9 cellular contexts compared by ENCODE assay signal in genomic region chr5:96733771-96734498, GRCh38.
DNase-seq lines count a peak whose midpoint lies in the region; ATAC-seq, FAIRE-seq and TF ChIP-seq lines count a peak whose summit lies in the region.
"Had no signal": no experiment of that assay in that cellular context is flagged by ENCODE, and none has a peak within 500 bp of the region (broad histone marks: within the 10 kb centered on the region; RNA-seq: fewer than 3 reads in every experiment).

No MANE protein-coding gene starts in this region.

- in situ Hi-C loops in HepG2 (cut with HindIII; ENCODE audit: extremely low pct_ligation_motif_present, low pct_unique_long_range_greater_than_20kb) = no loop called here

- no peak overlapping the region for H4K91ac ChIP-seq in trophoblast cell (ENCODE audit: low read depth, low read length)

- no peak overlapping the region for H2AFZ ChIP-seq in GM23338
- H2AFZ ChIP-seq in trophoblast cell (ENCODE audit: insufficient read depth, low read length, poor library complexity) = no peak overlapping the region
- H2AFZ ChIP-seq in HepG2 (ENCODE audit: low read length) = no peak overlapping the region

- H4K20me1 ChIP-seq in GM23338 (replicated peaks; ENCODE audit: insufficient read depth) (no peaks in the 10 kb centered on the region), HepG2 (ENCODE audit: insufficient read depth, low read length) (no peaks in the 10 kb centered on the region)

- H3K4me1 Mint-ChIP-seq in GM23338 = peaks cover 22% of the 10 kb centered on the region

- no peaks in the 10 kb centered on the region for H3K9me3 Mint-ChIP-seq in GM23338

- no peak for TF ChIP-seq RAD21 in HepG2 (CRISPR knock-in tag; IDR thresholded peaks at IDR 0.05)

- H3K4ac ChIP-seq in trophoblast cell (ENCODE audit: low read depth, low read length) = no peak overlapping the region

- H3K36me3 Mint-ChIP-seq in GM23338 (ENCODE audit: low read depth) = peaks cover 8% of the 10 kb centered on the region; the same call in 2 of the 3 replicates

- no TSS peak for BruUV-seq in HepG2 (replicated peaks; lab: Mats Ljungman, UMichigan)

- no peak overlapping the region for H2BK5ac ChIP-seq in trophoblast cell (ENCODE audit: low read depth, low read length, poor library complexity)

- peaks cover 2% of the 10 kb centered on the region for H3K79me1 ChIP-seq in trophoblast cell (ENCODE audit: low read length)

- POLR2A ChIA-PET in HepG2 (lab: Yijun Ruan, JAX) = no interaction called here

- H3K79me2 ChIP-seq in GM23338 (replicated peaks; ENCODE audit: insufficient read depth) (no peaks in the 10 kb centered on the region), trophoblast cell (ENCODE audit: control insufficient read depth, insufficient read depth, low read length, poor library complexity) (no peaks in the 10 kb centered on the region), HepG2 (ENCODE audit: insufficient read depth, low read length) (no peaks in the 10 kb centered on the region)

- intact Hi-C loops in HepG2 (cut with micrococcal nuclease; ENCODE audit: unreplicated experiment) = no loop called here

- ATAC-seq in GM23338 (peak; percentile 87), esophagus mucosa (peak; percentile 100), HepG2 (no peak)

- no peak for TF ChIP-seq EP300 in HepG2 (IDR thresholded peaks at IDR 0.05; ENCODE audit: low read depth in 2 of 2, low read length in 2 of 2)
- TF ChIP-seq EP300 in HepG2 (CRISPR knock-in tag; IDR thresholded peaks at IDR 0.05; ENCODE audit: borderline replicate concordance) = no peak

- H3K23ac ChIP-seq in trophoblast cell (ENCODE audit: low read length) = no peak overlapping the region

- H3K36me3 ChIP-seq in GM23338 (ENCODE audit: insufficient read depth) = no peaks in the 10 kb centered on the region
- peaks cover 12 to 13% of the 10 kb centered on the region in 2 experiments for H3K36me3 ChIP-seq in trophoblast cell (ENCODE audit: control insufficient read depth in 1 of 2, insufficient read depth in 2 of 2, low read length in 2 of 2)
- H3K36me3 ChIP-seq in HepG2 (replicated peaks in 1 of 2; ENCODE audit: control insufficient read depth in 1 of 2, insufficient read depth in 2 of 2, low read length in 2 of 2) = peaks cover 4 to 28% of the 10 kb centered on the region in 2 experiments; a peak in 4 of 5 replicates

- CTCF ChIA-PET in HepG2 (lab: Yijun Ruan, JAX; ENCODE audit: low intra/inter-chr PET ratio, low total read pairs) = no interaction called here

- no CpG with 5 or more reads among the region's 7 CpGs for WGBS in trophoblast cell (ENCODE audit: extremely low coverage, insufficient coverage, insufficient read length)
- 76% methylated on average over 7 of the region's 7 CpGs for WGBS in HepG2 (ENCODE audit: low lambda C conversion rate)

- H3K4me1 ChIP-seq in GM23338 (ENCODE audit: insufficient read depth) (peaks cover 20% of the 10 kb centered on the region), trophoblast cell (ENCODE audit: control insufficient read depth in 1 of 2, insufficient read depth in 2 of 2, low read length in 2 of 2) (peaks cover 3 to 6% of the 10 kb centered on the region in 2 experiments), HepG2 (ENCODE audit: insufficient read depth, low read length) (no peaks in the 10 kb centered on the region)

- no peaks in the 10 kb centered on the region for H3K9me2 ChIP-seq in GM23338 (ENCODE audit: insufficient read depth)

- TF ChIP-seq POLR2A in HepG2 (IDR thresholded peaks at IDR 0.05; ENCODE audit: insufficient read depth in 1 of 2, low read depth in 2 of 2, low read length in 2 of 2) = no peak

- H3K9me3 ChIP-seq in trophoblast cell (ENCODE audit: insufficient read depth, low read depth, low read length) (no peaks in the 10 kb centered on the region), HepG2 (ENCODE audit: low read length) (no peaks in the 10 kb centered on the region)

- H3K9ac ChIP-seq in trophoblast cell (ENCODE audit: low read length) (no peak overlapping the region), HepG2 (ENCODE audit: insufficient read depth, low read depth, low read length) (no peak overlapping the region)

- FAIRE-seq in D721Med (lab: Jason Lieb, UNC) (no peak), HepG2 (lab: Jason Lieb, UNC) (no peak)

- peak overlapping the region; percentile 19; the same call in 2 of the 3 replicates for H3K4me3 Mint-ChIP-seq in GM23338

- no peak overlapping the region for H2BK12ac ChIP-seq in trophoblast cell (ENCODE audit: low read length)

- H3F3A ChIP-seq in GM23338 (replicated peaks; ENCODE audit: low read depth) = no peaks in the 10 kb centered on the region

- no peaks in the 10 kb centered on the region for H3K27me3 ChIP-seq in GM23338 (ENCODE audit: insufficient read depth)
- no peaks in the 10 kb centered on the region for H3K27me3 ChIP-seq in trophoblast cell (ENCODE audit: insufficient read depth, low read length)
- H3K27me3 ChIP-seq in HepG2 (ENCODE audit: control insufficient read depth in 1 of 2, insufficient read depth in 2 of 2, low read length in 2 of 2) = no peaks in the 10 kb centered on the region

- no peak overlapping the region for H2AK5ac ChIP-seq in trophoblast cell (ENCODE audit: low read length)

- no peak overlapping the region for H4K12ac ChIP-seq in trophoblast cell (ENCODE audit: low read depth, low read length)

- H3K27me3 Mint-ChIP-seq in GM23338 (ENCODE audit: insufficient read depth, low read depth, poor library complexity) = peaks cover 5% of the 10 kb centered on the region

- no peak overlapping the region for H3K18ac ChIP-seq in trophoblast cell (ENCODE audit: low read length)

- TF ChIP-seq CTCF in GM23338 (conservative IDR thresholded peaks at IDR 0.05; ENCODE audit: low read depth in 2 of 2) (no peak), D721Med (IDR thresholded peaks at IDR 0.05; ENCODE audit: insufficient read depth, missing control alignments) (no peak), HepG2 (CRISPR knock-in tag; IDR thresholded peaks at IDR 0.05) (no peak), coronary artery (IDR thresholded peaks at IDR 0.05) (no peak)

- no peak overlapping the region for H3K27ac ChIP-seq in GM23338 (ENCODE audit: low read depth)
- no peak overlapping the region for H3K27ac ChIP-seq in trophoblast cell (ENCODE audit: low read depth, low read length)
- no peak overlapping the region for H3K27ac ChIP-seq in HepG2 (ENCODE audit: extremely low read length, insufficient read depth, low read length)
- no peak overlapping the region for H3K27ac ChIP-seq in coronary artery

- peak; percentile 22 for DNase-seq in GM23338 (ENCODE audit: low spot score)
- DNase-seq in NCI-H82 treated with DMSO at 0.1 percent for 48 hours (lab: John Stamatoyannopoulos, UW; ENCODE audit: unreplicated experiment) = peak; percentile 81
- peak; percentile 90 to 94 for DNase-seq in trophoblast cell
- DNase-seq in D721Med (ENCODE audit: insufficient read length, low spot score) = no peak
- no peak for DNase-seq in HepG2 (ENCODE audit: low spot score)
- DNase-seq in coronary artery (ENCODE audit: low spot score) = no peak
- DNase-seq: GDM1, posterior cingulate gyrus had no signal

- H2BK120ac ChIP-seq in trophoblast cell (ENCODE audit: insufficient read depth, low read length, poor library complexity) = no peak overlapping the region

- peak overlapping the region; percentile 29; the same call in 1 of the 2 replicates for H3K4me2 ChIP-seq in GM23338
- peak overlapping the region; percentile 23 for H3K4me2 ChIP-seq in trophoblast cell (ENCODE audit: low read length)
- no peak overlapping the region for H3K4me2 ChIP-seq in HepG2 (ENCODE audit: low read depth, low read length)

- H3K4me3 ChIP-seq in GM23338 (no peak overlapping the region), trophoblast cell (ENCODE audit: low read depth, low read length) (no peak overlapping the region), HepG2 (replicated peaks in 1 of 3; ENCODE audit: insufficient read depth in 1 of 3, low read depth in 2 of 3, low read length in 3 of 3) (no peak overlapping the region), coronary artery (no peak overlapping the region)

- no peak overlapping the region for H4K8ac ChIP-seq in trophoblast cell (ENCODE audit: low read depth, low read length)

- H3K14ac ChIP-seq in trophoblast cell (ENCODE audit: low read length) = no peak overlapping the region

- peak overlapping the region; percentile 33 for H3K27ac Mint-ChIP-seq in GM23338

TF ChIP-seq in GM23338, 12 proteins besides CTCF, POLR2A, EP300 and RAD21 (continues in another document):
- TF ChIP-seq ETS1 (IDR thresholded peaks at IDR 0.05) = no peak

TF ChIP-seq in HepG2, 621 proteins besides CTCF, POLR2A, EP300 and RAD21 (continues in another document):
- TF ChIP-seq SPEN (CRISPR knock-in tag; IDR thresholded peaks at IDR 0.05; ENCODE audit: low read depth) = no peak
- no peak for TF ChIP-seq IRF1 (CRISPR knock-in tag; IDR thresholded peaks at IDR 0.05; ENCODE audit: low read depth)
- no peak for TF ChIP-seq POLR2G (IDR thresholded peaks at IDR 0.05; ENCODE audit: low read depth, low read length)
- TF ChIP-seq FOXA1 (IDR thresholded peaks at IDR 0.05) = no peak
- TF ChIP-seq FOXA1 (CRISPR knock-in tag; IDR thresholded peaks at IDR 0.05) = no peak
- TF ChIP-seq RARG (CRISPR knock-in tag; IDR thresholded peaks at IDR 0.05; ENCODE audit: low read depth) = no peak
- TF ChIP-seq TARDBP (CRISPR knock-in tag; IDR thresholded peaks at IDR 0.05) = no peak
- TF ChIP-seq ZNF432 (CRISPR knock-in tag; IDR thresholded peaks at IDR 0.05; ENCODE audit: borderline replicate concordance) = no peak
- TF ChIP-seq ZNF713 (CRISPR knock-in tag; IDR thresholded peaks at IDR 0.05) = no peak
- TF ChIP-seq ZNF550 (CRISPR knock-in tag; IDR thresholded peaks at IDR 0.05; ENCODE audit: borderline replicate concordance) = no peak
- no peak for TF ChIP-seq NFIC (IDR thresholded peaks at IDR 0.05; ENCODE audit: low read length)
- no peak for TF ChIP-seq ATM (IDR thresholded peaks at IDR 0.05; ENCODE audit: borderline replicate concordance)
- TF ChIP-seq PAF1 (CRISPR knock-in tag; IDR thresholded peaks at IDR 0.05) = no peak
- no peak for TF ChIP-seq MEIS2 (CRISPR knock-in tag; IDR thresholded peaks at IDR 0.05)
- TF ChIP-seq SMAD9 (CRISPR knock-in tag; IDR thresholded peaks at IDR 0.05) = no peak
- no peak for TF ChIP-seq BRCA1 (CRISPR knock-in tag; IDR thresholded peaks at IDR 0.05)
- no peak for TF ChIP-seq ZNF335 (CRISPR knock-in tag; IDR thresholded peaks at IDR 0.05)
- TF ChIP-seq ZNF101 (CRISPR knock-in tag; IDR thresholded peaks at IDR 0.05; ENCODE audit: borderline replicate concordance, low read depth) = no peak
- TF ChIP-seq TCF7L2 (IDR thresholded peaks at IDR 0.05; ENCODE audit: low read depth, low read length) = no peak

Comparison
In these comparisons a context has a peak if more than half of its experiments do, and no peak if none do; other contexts are left out.
1. DNase-seq: peak in GM23338 (single experiment), NCI-H82 treated with DMSO at 0.1 percent for 48 hours (single experiment) and trophoblast cell (2 of 2); none in D721Med (single experiment), HepG2 (single experiment) and coronary artery (single experiment).